Comparison of ENCODE assay signal across 18 cellular contexts in genomic region chr1:221791846-221792245, GRCh38.
"Had no signal": no experiment of that assay in that cellular context is flagged by ENCODE, and none has a peak within 500 bp of the region (broad histone marks: within the 10 kb centered on the region; RNA-seq: fewer than 3 reads in every experiment).

No MANE protein-coding gene starts in this region.

- H3K4me3 Mint-ChIP-seq: nephron progenitor cell, type B pancreatic cell had no signal

- H3K36me3 Mint-ChIP-seq: type B pancreatic cell had no signal

- ATAC-seq: gastrocnemius medialis; left ventricle myocardium superior; lower lobe of right lung; sciatic nerve; stimulated activated naive CD8-positive, alpha-beta T cell treated with anti-CD3 and anti-CD28 coated beads, Interleukin-15, Interleukin-2, amounts not matched to agents 100 U/mL and 50 U/mL, for 24 hours had no signal

- H3K27ac Mint-ChIP-seq: nephron progenitor cell, type B pancreatic cell had no signal

- DNase-seq: caudate nucleus; effector memory CD4-positive, alpha-beta T cell; erythroblast; esophagus squamous epithelium; foreskin fibroblast; gastrocnemius medialis; head of caudate nucleus; left ventricle myocardium superior; lower lobe of right lung; nephron progenitor cell; nucleus accumbens; stimulated activated CD4-positive, alpha-beta T cell treated with anti-CD3 and anti-CD28 coated beads, Interleukin-12 subunit alpha, Interleukin-12 subunit beta, amount 100 ng/mL, for 4 hours; stimulated activated CD4-positive, alpha-beta T cell treated with anti-CD3 and anti-CD28 coated beads, Interleukin-1b, Interleukin-23, amount 100 ng/mL, for 48 hours; stimulated activated CD4-positive, alpha-beta T cell treated with anti-CD3 and anti-CD28 coated beads, Interleukin-4, amount 100 ng/mL, for 1 hour; stimulated activated CD8-positive, alpha-beta memory T cell treated with anti-CD3 and anti-CD28 coated beads, Interleukin-4, amount 100 ng/mL, for 48 hours; stimulated activated naive CD8-positive, alpha-beta T cell treated with anti-CD3 and anti-CD28 coated beads, Interleukin-15, Interleukin-2, amounts not matched to agents 100 U/mL and 50 U/mL, for 24 hours had no signal

- H3K9me3 Mint-ChIP-seq: nephron progenitor cell had no signal

- H3K27me3 Mint-ChIP-seq: type B pancreatic cell had no signal
